7 cellular contexts compared by ENCODE assay signal in genomic region chr1:234600418-234601216, GRCh38. TPM values are rescaled to one million over a fixed set of nuclear protein-coding genes. Genes with fewer than 3 reads are reported as not detected.
DNase-seq lines count a peak whose midpoint lies in the region; ATAC-seq, FAIRE-seq and TF ChIP-seq lines count a peak whose summit lies in the region.

No MANE protein-coding gene starts in this region.

- peaks cover 7 to 37% of the 10 kb centered on the region in 2 experiments; a peak in 3 of 4 replicates for H3K79me2 ChIP-seq in H1 (ENCODE audit: control insufficient read depth in 1 of 2, insufficient read depth in 2 of 2, low read length in 2 of 2)

- no peak overlapping the region for H3K56ac ChIP-seq in H1 (replicated peaks; ENCODE audit: insufficient read length, low read depth, low read length)

- H3K23me2 ChIP-seq in H1 (ENCODE audit: low read depth, low read length), result no peaks in the 10 kb centered on the region; the same call in 1 of the 2 replicates

- H3K14ac ChIP-seq in H1 (ENCODE audit: insufficient read length), result no peak overlapping the region

- H4K8ac ChIP-seq in H1 (ENCODE audit: extremely low read depth, insufficient read depth, low read length), result no peak overlapping the region

- H4K5ac ChIP-seq in H1 (ENCODE audit: insufficient read length, low read depth, low read length), result peak overlapping the region; percentile 81

- peak overlapping the region; percentile 62 to 63 for H3K4me2 ChIP-seq in H1 (ENCODE audit: insufficient read depth in 1 of 2, low read depth in 2 of 2, low read length in 2 of 2)

- no peak overlapping the region for H3K23ac ChIP-seq in H1 (ENCODE audit: insufficient read length)

- CTCF ChIA-PET in H1 (lab: Charles Lee; ENCODE audit: partially characterized antibody), result interaction anchor here (0.9 to 1.9 kb wide), 5 partner anchors 95 to 483 kb away, joined by 3 to 6 read pairs (median 3); no protein-coding TSS in a partner anchor

- TF ChIP-seq RAD21 in H1 (IDR thresholded peaks at IDR 0.05 in 1 of 2, conservative IDR thresholded peaks at IDR 0.05 in 1 of 2; ENCODE audit: low read depth in 2 of 2, low read length in 2 of 2), result no peak

- TF ChIP-seq CTCF in H1 (IDR thresholded peaks at IDR 0.05; ENCODE audit: control extremely low read depth in 1 of 3, insufficient read depth in 1 of 3, low read depth in 1 of 3, low read length in 3 of 3), result no peak

- DNase-seq in SJSA1 (ENCODE audit: low read depth in 1 of 2, low spot score in 2 of 2) (no peak), H1 (ENCODE audit: low read depth in 1 of 2, low spot score in 2 of 2) (no peak), GDM1 (lab: John Stamatoyannopoulos, UW) (no peak), EL (no peak)

- POLR2A ChIA-PET in H1 (lab: Charles Lee; ENCODE audit: partially characterized antibody), result interaction anchor here (0.6 to 3.6 kb wide), 12 partner anchors 10 to 496 kb away, joined by 3 to 35 read pairs (median 4); partner anchors contain the start of gene IRF2BP2

- H3K27me3 ChIP-seq in SJSA1 (replicated peaks) (no peaks in the 10 kb centered on the region), H1 (replicated peaks in 1 of 4; ENCODE audit: control insufficient read depth in 3 of 4, extremely low read depth in 1 of 4, insufficient read depth in 3 of 4, low read length in 3 of 4) (no peaks in the 10 kb centered on the region), mucosa of stomach (ENCODE audit: control insufficient read depth, insufficient read depth, low read length) (no peaks in the 10 kb centered on the region)

- H3K9me3 ChIP-seq in SJSA1 (replicated peaks) (no peaks in the 10 kb centered on the region), H1 (ENCODE audit: insufficient read depth in 2 of 2, low read depth in 1 of 2, low read length in 1 of 2) (no peaks in the 10 kb centered on the region), mucosa of stomach (ENCODE audit: control insufficient read depth, low read length) (no peaks in the 10 kb centered on the region)

- H4K91ac ChIP-seq in H1 (replicated peaks; ENCODE audit: insufficient read length, low read length), result no peak overlapping the region

- H3K9ac ChIP-seq in H1 (replicated peaks in 1 of 4; ENCODE audit: extremely low read depth in 1 of 4, low read depth in 3 of 4, low read length in 3 of 4) (peak overlapping the region in 1 of 4 experiments; percentile 34; a peak in 3 of 7 replicates), mucosa of stomach (ENCODE audit: low read length) (peak overlapping the region; percentile 61)

- H2BK120ac ChIP-seq in H1 (replicated peaks; ENCODE audit: low read depth, low read length), result no peak overlapping the region

- no peak overlapping the region for H3K18ac ChIP-seq in H1 (ENCODE audit: extremely low read depth, low read length)

- peak; percentile 30 for ATAC-seq in HG02943 (IDR thresholded peaks at IDR 0.05; ENCODE audit: low read depth, unreplicated experiment)

- peak overlapping the region; percentile 79 for H3K4me3 ChIP-seq in GM08714 (ENCODE audit: low read length)
- peak overlapping the region; percentile 46 for H3K4me3 ChIP-seq in SJSA1
- peak overlapping the region; percentile 31 to 67 (median 42); a peak in 7 of 8 replicates for H3K4me3 ChIP-seq in H1 (ENCODE audit: extremely low read depth in 1 of 4, insufficient read depth in 2 of 4, low read depth in 3 of 4, low read length in 4 of 4)
- no peak overlapping the region for H3K4me3 ChIP-seq in mucosa of stomach (ENCODE audit: low read length)

- H3K36me3 ChIP-seq in SJSA1, result peaks cover 36% of the 10 kb centered on the region
- H3K36me3 ChIP-seq in H1 (ENCODE audit: control insufficient read depth in 2 of 4, insufficient read depth in 4 of 4, low read length in 3 of 4), result peaks cover 0 to 15% (median 4%) of the 10 kb centered on the region in 4 experiments; a peak in 2 of 8 replicates
- peaks cover 3% of the 10 kb centered on the region for H3K36me3 ChIP-seq in mucosa of stomach (ENCODE audit: control insufficient read depth, insufficient read depth, low read length)

- no peak overlapping the region for H2BK5ac ChIP-seq in H1 (ENCODE audit: low read depth, low read length)

- H2AFZ ChIP-seq in H1 (ENCODE audit: low read length), result no peak overlapping the region

- peaks cover 68% of the 10 kb centered on the region for H3K4me1 ChIP-seq in SJSA1 (replicated peaks)
- peaks cover 5 to 13% (median 9%) of the 10 kb centered on the region in 4 experiments; a peak in 6 of 7 replicates for H3K4me1 ChIP-seq in H1 (replicated peaks in 1 of 4; ENCODE audit: control insufficient read depth in 3 of 4, insufficient read depth in 4 of 4, low read length in 3 of 4)
- peaks cover 34% of the 10 kb centered on the region for H3K4me1 ChIP-seq in mucosa of stomach (ENCODE audit: control insufficient read depth, insufficient read depth, low read length)

- 38% methylated on average over 11 of the region's 11 CpGs; no CpG with 5 or more reads in 1 of the 2 experiments for WGBS in H1 (ENCODE audit: extremely low coverage in 1 of 2, insufficient coverage in 1 of 2, insufficient read length in 1 of 2, insufficient replicate concordance in 2 of 2, low coverage in 1 of 2, low lambda C conversion rate in 2 of 2, missing lambda C conversion rate in 1 of 2), 2 experiments

- H3K79me1 ChIP-seq in H1 (ENCODE audit: low read depth, low read length), result no peaks in the 10 kb centered on the region

- FAIRE-seq in H1 (lab: Jason Lieb, UNC), result no peak

- no peak overlapping the region for H2BK12ac ChIP-seq in H1 (ENCODE audit: low read depth, low read length)

- no peak overlapping the region for H3K4ac ChIP-seq in H1 (replicated peaks; ENCODE audit: insufficient read length, low read depth, low read length)

- H2AK5ac ChIP-seq in H1 (ENCODE audit: low read depth, low read length), result no peak overlapping the region

- peak overlapping the region; percentile 86 for H3K27ac ChIP-seq in SJSA1
- no peak overlapping the region for H3K27ac ChIP-seq in H1 (ENCODE audit: low read depth, low read length)

- no peak for TF ChIP-seq POLR2A in H1 (IDR thresholded peaks at IDR 0.05; ENCODE audit: control extremely low read depth in 1 of 2, low read depth in 2 of 2, low read length in 2 of 2)

- H4K20me1 ChIP-seq in H1 (replicated peaks in 1 of 2; ENCODE audit: control insufficient read depth in 1 of 2, insufficient read depth in 2 of 2, low read length in 2 of 2), result peaks cover 9% of the 10 kb centered on the region in 2 experiments

- no peak for TF ChIP-seq EP300 in H1 (IDR thresholded peaks at IDR 0.05; ENCODE audit: borderline replicate concordance in 1 of 2, low read depth in 2 of 2, low read length in 2 of 2)

- H2BK15ac ChIP-seq in H1 (ENCODE audit: low read length), result no peak overlapping the region

- H2BK20ac ChIP-seq in H1 (ENCODE audit: low read length), result no peak overlapping the region

TF ChIP-seq in H1, 55 proteins besides CTCF, POLR2A, EP300 and RAD21 (continues in another document):
- no peak for TF ChIP-seq POLR2AphosphoS5 (IDR thresholded peaks at IDR 0.05; ENCODE audit: low read depth, low read length)
- TF ChIP-seq SIX5 (IDR thresholded peaks at IDR 0.05; ENCODE audit: low read depth, low read length), result no peak
- TF ChIP-seq SIN3A (conservative IDR thresholded peaks at IDR 0.05 in 1 of 2, IDR thresholded peaks at IDR 0.05 in 1 of 2; ENCODE audit: low read depth in 1 of 2, low read length in 2 of 2), result no peak
- TF ChIP-seq CTBP2 (IDR thresholded peaks at IDR 0.05; ENCODE audit: borderline replicate concordance, insufficient read depth, insufficient read length, low read length), result no peak
- TF ChIP-seq TEAD4 (IDR thresholded peaks at IDR 0.05; ENCODE audit: low read depth, low read length), result no peak

RNA-seq across cellular contexts. Expression of gene IRF2BP2, which starts 9.4 kb away (rescaled TPM):
- total RNA-seq in SJSA1 (2014; rRNA removed; shearing (Covaris generic)), result 42.1 and 60.8 TPM in 2 replicates
- 67.5 and 68.9 TPM in 2 replicates for total RNA-seq in H1 (2021; fragmentation: NEBNext Ultra II Directional; extraction: Animal tissue kit (Norgen Biotek cat#: 25700))
- polyA plus RNA-seq in H1 (2011; rRNA removed), result 24.9 and 36.0 TPM in 2 replicates
- 14.9 TPM for polyA plus RNA-seq in H1 (2011; cell fraction: cytosol; rRNA removed)
- polyA plus RNA-seq in H1 (2011; cell fraction: nucleus; rRNA removed), result 108 TPM
- 22.9 to 44.8 TPM (median 38.6 TPM) in 4 replicates for polyA plus RNA-seq in H1 (2012, experiment 1 of 2)
- 26.3 TPM for polyA plus RNA-seq in H1 (2012, experiment 2 of 2)
- polyA plus RNA-seq in H1 (2013, experiment 1 of 2), result 31.8 TPM
- polyA plus RNA-seq in H1 (2013, experiment 2 of 2), result 31.3 TPM
- 22.1 and 38.7 TPM in 2 replicates for polyA minus RNA-seq in H1 (2011; rRNA and poly(A)+ RNA removed)
- 41.8 TPM for polyA minus RNA-seq in H1 (2011; cell fraction: cytosol; rRNA and poly(A)+ RNA removed)
- polyA minus RNA-seq in H1 (2011; cell fraction: nucleus; rRNA and poly(A)+ RNA removed), result 37.3 TPM
